In genomic region chr22:20630873-20631617, GRCh38 we compare ENCODE assay signal across 19 cellular contexts.
DNase-seq lines count a peak whose midpoint lies in the region; ATAC-seq, FAIRE-seq and TF ChIP-seq lines count a peak whose summit lies in the region.
"Had no signal": no experiment of that assay in that cellular context is flagged by ENCODE, and none has a peak within 500 bp of the region (broad histone marks: within the 10 kb centered on the region; RNA-seq: fewer than 3 reads in every experiment).

No MANE protein-coding gene starts in this region.

- POLR2A ChIA-PET in HEK293 (lab: Yijun Ruan, JAX), result no interaction called here
- POLR2A ChIA-PET in RWPE1 (lab: Yijun Ruan, JAX; ENCODE audit: low non-redundant PET), result no interaction called here

- H3K27ac ChIP-seq in HEK293 (ENCODE audit: extremely low read depth, low read depth, low read length), result no peak overlapping the region
- H3K27ac ChIP-seq in kidney (ENCODE audit: low read depth in 2 of 2, low read length in 2 of 2), result no peak overlapping the region
- H3K27ac ChIP-seq in lower lobe of right lung, result no peak overlapping the region
- no peak overlapping the region for H3K27ac ChIP-seq in RWPE1
- H3K27ac ChIP-seq in tibial artery, result no peak overlapping the region
- H3K27ac ChIP-seq in substantia nigra (ENCODE audit: low read depth, low read length, poor library complexity, severe bottlenecking), result no peak overlapping the region
- H3K27ac ChIP-seq: HL-60 had no signal

- no peaks in the 10 kb centered on the region for H3K9me3 Mint-ChIP-seq in stimulated activated effector memory CD8-positive, alpha-beta T cell treated with anti-CD3 and anti-CD28 coated beads, Interleukin-12 subunit alpha, Interleukin-12 subunit beta, amount 100 ng/mL, for 72 hours
- H3K9me3 Mint-ChIP-seq: CD4-positive, alpha-beta T cell had no signal

- H3K36me3 ChIP-seq in HEK293 (ENCODE audit: control insufficient read depth in 2 of 2, insufficient read depth in 1 of 2, low read length in 2 of 2) (no peaks in the 10 kb centered on the region), kidney (ENCODE audit: control insufficient read depth in 1 of 2, insufficient read depth in 2 of 2, low read length in 2 of 2) (no peaks in the 10 kb centered on the region), lower lobe of right lung (no peaks in the 10 kb centered on the region), tibial artery (no peaks in the 10 kb centered on the region)

- intact Hi-C loops in kidney (cut with DNase I) (no loop called here), lower lobe of right lung (cut with DNase I) (no loop called here), tibial artery (cut with DNase I; ENCODE audit: low total_unique reads) (no loop called here)

- no peak for TF ChIP-seq CTCF in HEK293 (tag by site-specific recombination; IDR thresholded peaks at IDR 0.05)
- TF ChIP-seq CTCF in kidney (IDR thresholded peaks at IDR 0.05; ENCODE audit: borderline replicate concordance, extremely low read depth, insufficient read depth), result no peak
- no peak for TF ChIP-seq CTCF in lower lobe of right lung (IDR thresholded peaks at IDR 0.05)
- TF ChIP-seq CTCF in RWPE1 (conservative IDR thresholded peaks at IDR 0.05; ENCODE audit: low read depth), result no peak
- no peak for TF ChIP-seq CTCF in tibial artery (IDR thresholded peaks at IDR 0.05)

- no peaks in the 10 kb centered on the region for H3K27me3 ChIP-seq in lower lobe of right lung (ENCODE audit: low read depth)
- H3K27me3 ChIP-seq in tibial artery, result peaks cover 0 to 27% of the 10 kb centered on the region in 2 donors

- peak; percentile 34 for DNase-seq in kidney
- DNase-seq in lower lobe of right lung, result no peak
- DNase-seq in stimulated activated effector memory CD8-positive, alpha-beta T cell treated with anti-CD3 and anti-CD28 coated beads, Interleukin-12 subunit alpha, Interleukin-12 subunit beta, amount 100 ng/mL, for 72 hours (ENCODE audit: low spot score in 2 of 2), result no peak
- no peak for DNase-seq in RWPE1 (ENCODE audit: low spot score)
- DNase-seq in stimulated activated CD4-positive, alpha-beta T cell treated with anti-CD3 and anti-CD28 coated beads, Interleukin-1b, Interleukin-23, amount 100 ng/mL, for 48 hours, result no peak
- no peak for DNase-seq in tibial artery
- no peak for DNase-seq in substantia nigra (lab: John Stamatoyannopoulos, UW)
- DNase-seq: ACHN; C1 segment of cervical spinal cord; Calu3; CD4-positive, alpha-beta T cell; DMS 273 treated with DMSO at 0.1 percent for 48 hours; DMS79; HCEC 1CT; IMR-90 had no signal

- H3K4me1 ChIP-seq in HEK293 (ENCODE audit: control insufficient read depth, insufficient read depth, low read length) (no peaks in the 10 kb centered on the region), kidney (ENCODE audit: control insufficient read depth in 1 of 2, insufficient read depth in 1 of 2, low read depth in 1 of 2, low read length in 2 of 2) (no peaks in the 10 kb centered on the region), lower lobe of right lung (no peaks in the 10 kb centered on the region), tibial artery (no peaks in the 10 kb centered on the region)

- peak overlapping the region; percentile 5 for H3K27ac Mint-ChIP-seq in stimulated activated effector memory CD8-positive, alpha-beta T cell treated with anti-CD3 and anti-CD28 coated beads, Interleukin-12 subunit alpha, Interleukin-12 subunit beta, amount 100 ng/mL, for 72 hours
- H3K27ac Mint-ChIP-seq: CD4-positive, alpha-beta T cell had no signal

- H3K4me1 Mint-ChIP-seq in stimulated activated effector memory CD8-positive, alpha-beta T cell treated with anti-CD3 and anti-CD28 coated beads, Interleukin-12 subunit alpha, Interleukin-12 subunit beta, amount 100 ng/mL, for 72 hours, result no peaks in the 10 kb centered on the region

- H3K4me3 Mint-ChIP-seq in stimulated activated effector memory CD8-positive, alpha-beta T cell treated with anti-CD3 and anti-CD28 coated beads, Interleukin-12 subunit alpha, Interleukin-12 subunit beta, amount 100 ng/mL, for 72 hours, result no peak overlapping the region
- H3K4me3 Mint-ChIP-seq: CD4-positive, alpha-beta T cell had no signal

- CTCF ChIA-PET in HEK293 (lab: Yijun Ruan, JAX), result interaction anchor here (0.6 to 1.6 kb wide), 3 partner anchors 8 to 21 kb away, joined by 3 to 6 read pairs (median 3); no protein-coding TSS in a partner anchor
- CTCF ChIA-PET in RWPE1 (lab: Yijun Ruan, JAX), result no interaction called here

- no peaks in the 10 kb centered on the region for H3K36me3 Mint-ChIP-seq in stimulated activated effector memory CD8-positive, alpha-beta T cell treated with anti-CD3 and anti-CD28 coated beads, Interleukin-12 subunit alpha, Interleukin-12 subunit beta, amount 100 ng/mL, for 72 hours

- no peaks in the 10 kb centered on the region for H3K9me3 ChIP-seq in HEK293 (ENCODE audit: control insufficient read depth, insufficient read depth, low read depth, low read length)
- H3K9me3 ChIP-seq in kidney (ENCODE audit: control insufficient read depth in 1 of 2, low read length in 2 of 2), result no peaks in the 10 kb centered on the region
- H3K9me3 ChIP-seq in lower lobe of right lung, result no peaks in the 10 kb centered on the region
- no peaks in the 10 kb centered on the region for H3K9me3 ChIP-seq in tibial artery

- H3K9ac ChIP-seq in kidney (ENCODE audit: low read length in 2 of 2), result no peak overlapping the region

- no peak overlapping the region for H3K4me3 ChIP-seq in HEK293 (ENCODE audit: low read depth, low read length)
- no peak overlapping the region for H3K4me3 ChIP-seq in kidney (ENCODE audit: low read length in 2 of 2)
- no peak overlapping the region for H3K4me3 ChIP-seq in lower lobe of right lung
- H3K4me3 ChIP-seq in tibial artery, result no peak overlapping the region
- H3K4me3 ChIP-seq: GM12878 had no signal

- peak; percentile 49 to 73 for ATAC-seq in lower lobe of right lung
- ATAC-seq in stimulated activated effector memory CD8-positive, alpha-beta T cell treated with anti-CD3 and anti-CD28 coated beads, Interleukin-12 subunit alpha, Interleukin-12 subunit beta, amount 100 ng/mL, for 72 hours, result no peak
- ATAC-seq: GM12878 had no signal

- no peak for FAIRE-seq in kidney (lab: Jason Lieb, UNC)
- FAIRE-seq: GM12878, GM18507 had no signal

TF ChIP-seq in HEK293, 187 proteins besides CTCF, POLR2A, EP300 and RAD21:
- TF ChIP-seq SETDB1 (IDR thresholded peaks at IDR 0.05; ENCODE audit: insufficient read length, low read length) (no peak), ZNF621 (tag by site-specific recombination; IDR thresholded peaks at IDR 0.05) (no peak), YY1 (tag by site-specific recombination; IDR thresholded peaks at IDR 0.05) (no peak), PRDM10 (tag by site-specific recombination; IDR thresholded peaks at IDR 0.05) (peak; percentile 42; the same call in 1 of the 2 replicates)
